In the genomic region with DNA sequence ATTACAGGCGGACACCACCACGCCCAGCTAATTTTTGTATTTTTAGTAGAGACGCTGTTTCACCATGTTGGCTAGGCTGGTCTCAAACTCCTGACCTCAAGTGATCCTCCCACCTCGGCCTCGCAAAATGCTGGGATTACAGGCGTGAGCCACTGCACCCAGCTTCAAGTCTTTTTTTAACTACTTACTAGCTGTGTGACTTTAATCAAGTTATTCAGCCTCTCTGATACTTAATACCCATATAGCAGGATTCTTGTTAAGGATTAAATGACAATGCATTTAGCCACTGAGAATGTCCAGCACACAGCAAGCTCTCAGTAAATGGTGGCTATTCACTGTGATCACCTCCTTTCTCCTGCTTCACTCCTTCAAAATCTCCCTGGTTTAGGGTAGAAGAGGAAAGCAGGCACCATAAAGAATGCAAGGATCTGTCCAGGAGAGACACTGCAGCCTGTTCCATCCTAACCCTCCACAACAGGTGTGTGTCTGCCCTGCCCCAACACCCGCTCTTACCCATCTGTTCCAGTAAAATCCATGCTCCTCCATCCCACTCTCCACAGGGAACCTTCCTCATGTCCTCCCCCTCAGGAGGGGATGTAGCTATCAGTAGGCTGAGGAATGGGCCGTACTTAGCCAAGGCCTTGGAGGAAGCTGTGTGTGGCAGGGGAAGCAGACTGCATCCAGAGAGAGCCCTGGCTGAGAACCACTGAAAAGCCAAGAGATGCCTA, we compare ENCODE assay signal across 21 cellular contexts.
DNase-seq lines count a peak whose midpoint lies in the region; ATAC-seq and TF ChIP-seq lines count a peak whose summit lies in the region.
"Had no signal": no experiment of that assay in that cellular context is flagged by ENCODE, and none has a peak within 500 bp of the region (broad histone marks: within the 10 kb centered on the region; RNA-seq: fewer than 3 reads in every experiment).

No MANE protein-coding gene starts in this region.

- H3K4me1 ChIP-seq in foreskin keratinocyte: no peaks in the 10 kb centered on the region

- peaks cover 9% of the 10 kb centered on the region for H3K4me1 Mint-ChIP-seq in stimulated activated naive CD8-positive, alpha-beta T cell treated with anti-CD3 and anti-CD28 coated beads, Interleukin-15, Interleukin-2, amounts not matched to agents 100 ng/mL and 50 ng/mL, for 24 hours (ENCODE audit: low read depth)
- peaks cover 6% of the 10 kb centered on the region for H3K4me1 Mint-ChIP-seq in stimulated activated naive CD8-positive, alpha-beta T cell treated with anti-CD3 and anti-CD28 coated beads, Interleukin-15, amount 100 ng/mL, for 72 hours
- peaks cover 50 to 85% (median 71%) of the 10 kb centered on the region in 3 donors for H3K4me1 Mint-ChIP-seq in naive B cell

- no peaks in the 10 kb centered on the region for H3K36me3 Mint-ChIP-seq in stimulated activated naive CD8-positive, alpha-beta T cell treated with anti-CD3 and anti-CD28 coated beads, Interleukin-15, Interleukin-2, amounts not matched to agents 100 ng/mL and 50 ng/mL, for 24 hours (ENCODE audit: low read depth)
- H3K36me3 Mint-ChIP-seq in naive B cell: peaks cover 3 to 11% of the 10 kb centered on the region in 2 donors

- H3K27ac ChIP-seq in cingulate gyrus (ENCODE audit: low read depth, low read length) (peak overlapping the region; percentile 41), foreskin keratinocyte (no peak overlapping the region)
- H3K27ac ChIP-seq: ascending aorta, parathyroid adenoma had no signal

- TF ChIP-seq CTCF in foreskin keratinocyte (conservative IDR thresholded peaks at IDR 0.05): no peak

- H3K4me3 Mint-ChIP-seq in stimulated activated naive CD8-positive, alpha-beta T cell treated with anti-CD3 and anti-CD28 coated beads, Interleukin-15, Interleukin-2, amounts not matched to agents 100 ng/mL and 50 ng/mL, for 24 hours: no peak overlapping the region
- no peak overlapping the region for H3K4me3 Mint-ChIP-seq in stimulated activated naive CD8-positive, alpha-beta T cell treated with anti-CD3 and anti-CD28 coated beads, Interleukin-15, amount 100 ng/mL, for 72 hours
- H3K4me3 Mint-ChIP-seq in naive B cell: no peak overlapping the region
- H3K4me3 Mint-ChIP-seq: activated T-cell treated with anti-CD3 and anti-CD28 coated beads, Interleukin-2, amount 50 U/mL, for 4 hours; T-helper 2 cell treated with Interferon-gamma antibody and Interleukin-4, amounts not matched to agents 5 μg/mL and 100 μg/mL, for 36 hours had no signal

- no peaks in the 10 kb centered on the region for H3K9me3 Mint-ChIP-seq in stimulated activated naive CD8-positive, alpha-beta T cell treated with anti-CD3 and anti-CD28 coated beads, Interleukin-15, Interleukin-2, amounts not matched to agents 100 ng/mL and 50 ng/mL, for 24 hours
- H3K9me3 Mint-ChIP-seq in stimulated activated naive CD8-positive, alpha-beta T cell treated with anti-CD3 and anti-CD28 coated beads, Interleukin-15, amount 100 ng/mL, for 72 hours: no peaks in the 10 kb centered on the region
- no peaks in the 10 kb centered on the region for H3K9me3 Mint-ChIP-seq in naive B cell
- H3K9me3 Mint-ChIP-seq: activated T-cell treated with anti-CD3 and anti-CD28 coated beads, Interleukin-2, amount 50 U/mL, for 4 hours; T-helper 2 cell treated with Interferon-gamma antibody and Interleukin-4, amounts not matched to agents 5 μg/mL and 100 μg/mL, for 36 hours had no signal

- ATAC-seq in stimulated activated naive CD8-positive, alpha-beta T cell treated with anti-CD3 and anti-CD28 coated beads, Interleukin-15, amount 100 ng/mL, for 72 hours: no peak
- ATAC-seq in naive B cell (ENCODE audit: low read depth in 2 of 2) (no peak), HG03571 (IDR thresholded peaks at IDR 0.05; ENCODE audit: unreplicated experiment) (no peak), foreskin keratinocyte (no peak)
- ATAC-seq: activated CD4-positive, CD25-positive, alpha-beta regulatory T cell treated with anti-CD3 and anti-CD28 coated beads, Interleukin-2, amount 50 U/mL, for 24 hours; activated T-cell treated with anti-CD3 and anti-CD28 coated beads, Interleukin-2, amount 50 U/mL, for 4 hours; heart left ventricle had no signal

- no peak for DNase-seq in stimulated activated naive CD8-positive, alpha-beta T cell treated with anti-CD3 and anti-CD28 coated beads, Interleukin-15, amount 100 ng/mL, for 72 hours
- no peak for DNase-seq in naive B cell
- no peak for DNase-seq in NCI-H2081 treated with DMSO at 0.1 percent for 48 hours (lab: John Stamatoyannopoulos, UW)
- DNase-seq in NCI-H345 treated with DMSO at 0.1 percent for 48 hours (lab: John Stamatoyannopoulos, UW; ENCODE audit: unreplicated experiment): no peak
- no peak for DNase-seq in foreskin keratinocyte
- DNase-seq: activated naive CD4-positive, alpha-beta T cell treated with anti-CD3 and anti-CD28 coated beads, Interleukin-2, amount 50 U/mL, for 16 hours; activated T-cell treated with anti-CD3 and anti-CD28 coated beads, Interleukin-2, amount 50 U/mL, for 4 hours; DMS53; heart left ventricle; NCI-H2107; NCI-H526 treated with DMSO at 0.1 percent for 48 hours; SHP77; small intestine; stimulated activated CD4-positive, alpha-beta T cell treated with anti-CD3 and anti-CD28 coated beads, Interleukin-2, amount 100 ng/mL, for 48 hours had no signal

- H3K27me3 Mint-ChIP-seq in stimulated activated naive CD8-positive, alpha-beta T cell treated with anti-CD3 and anti-CD28 coated beads, Interleukin-15, Interleukin-2, amounts not matched to agents 100 ng/mL and 50 ng/mL, for 24 hours: no peaks in the 10 kb centered on the region
- no peaks in the 10 kb centered on the region for H3K27me3 Mint-ChIP-seq in stimulated activated naive CD8-positive, alpha-beta T cell treated with anti-CD3 and anti-CD28 coated beads, Interleukin-15, amount 100 ng/mL, for 72 hours
- no peaks in the 10 kb centered on the region for H3K27me3 Mint-ChIP-seq in naive B cell

- peak overlapping the region; percentile 3 for H3K27ac Mint-ChIP-seq in stimulated activated naive CD8-positive, alpha-beta T cell treated with anti-CD3 and anti-CD28 coated beads, Interleukin-15, Interleukin-2, amounts not matched to agents 100 ng/mL and 50 ng/mL, for 24 hours
- H3K27ac Mint-ChIP-seq in stimulated activated naive CD8-positive, alpha-beta T cell treated with anti-CD3 and anti-CD28 coated beads, Interleukin-15, amount 100 ng/mL, for 72 hours: peak overlapping the region in 1 of 2 donors; percentile 8
- peak overlapping the region in 4 of 6 donors; percentile 14 to 75 (median 50) for H3K27ac Mint-ChIP-seq in naive B cell
- H3K27ac Mint-ChIP-seq: T-helper 2 cell treated with Interferon-gamma antibody and Interleukin-4, amounts not matched to agents 5 μg/mL and 100 μg/mL, for 36 hours had no signal

- no peaks in the 10 kb centered on the region for H3K27me3 ChIP-seq in foreskin keratinocyte
- H3K27me3 ChIP-seq: ascending aorta, heart left ventricle had no signal
